Comparison of ENCODE assay signal across 8 cellular contexts in genomic region chr7:149854611-149855367, GRCh38. TPM values are rescaled to one million over a fixed set of nuclear protein-coding genes. Genes with fewer than 3 reads are reported as not detected.
DNase-seq lines count a peak whose midpoint lies in the region; ATAC-seq lines count a peak whose summit lies in the region.

No MANE protein-coding gene starts in this region.

- intact Hi-C loops in activated naive CD4-positive, alpha-beta T cell treated with anti-CD3 and anti-CD28 coated beads for 36 hours (cut with micrococcal nuclease): loop anchor here (1.0 to 2.0 kb wide), 3 partner anchors 10 to 48 kb away; partner anchors contain the start of gene ZNF862

- H3K27ac Mint-ChIP-seq in activated naive CD4-positive, alpha-beta T cell treated with anti-CD3 and anti-CD28 coated beads for 36 hours: no peak overlapping the region

- no peaks in the 10 kb centered on the region for H3K27me3 Mint-ChIP-seq in activated naive CD4-positive, alpha-beta T cell treated with anti-CD3 and anti-CD28 coated beads for 36 hours (ENCODE audit: low read depth)

- peak; percentile 70 for DNase-seq in activated naive CD4-positive, alpha-beta T cell treated with anti-CD3 and anti-CD28 coated beads for 36 hours
- DNase-seq in activated naive CD4-positive, alpha-beta T cell treated with Interleukin-2 at 50 U/mL for 16 hours: no peak
- DNase-seq in NCI-H446 (lab: John Stamatoyannopoulos, UW) (peak; percentile 7 to 66), T47D (ENCODE audit: low read depth in 1 of 2, low spot score in 1 of 2) (peak; percentile 49 to 53), lung microvascular endothelial cell (ENCODE audit: low read depth in 2 of 2) (peak; percentile 34 to 46)

- CTCF ChIA-PET in activated naive CD4-positive, alpha-beta T cell treated with anti-CD3 and anti-CD28 coated beads for 36 hours (lab: Charles Lee): interaction anchor here (0.6 to 2.9 kb wide), 7 partner anchors 10 to 30 kb away, joined by 3 to 12 read pairs (median 3); partner anchors contain the start of gene ZNF862

- H3K36me3 Mint-ChIP-seq in activated naive CD4-positive, alpha-beta T cell treated with anti-CD3 and anti-CD28 coated beads for 36 hours (ENCODE audit: low read depth): peaks cover 8% of the 10 kb centered on the region

- no peaks in the 10 kb centered on the region for H3K9me3 Mint-ChIP-seq in activated naive CD4-positive, alpha-beta T cell treated with anti-CD3 and anti-CD28 coated beads for 36 hours

- H3K4me3 Mint-ChIP-seq in activated naive CD4-positive, alpha-beta T cell treated with anti-CD3 and anti-CD28 coated beads for 36 hours: no peak overlapping the region

- ATAC-seq in GM21423 (IDR thresholded peaks at IDR 0.05; ENCODE audit: unreplicated experiment) (no peak), GM18498 (IDR thresholded peaks at IDR 0.05; ENCODE audit: unreplicated experiment) (no peak), HG03565 (IDR thresholded peaks at IDR 0.05; ENCODE audit: unreplicated experiment) (no peak)

- in situ Hi-C loops in T47D (cut with HindIII; ENCODE audit: low pct_unique_long_range_greater_than_20kb, low sequenced_read_pairs): no loop called here

- peaks cover 57% of the 10 kb centered on the region for H3K4me1 Mint-ChIP-seq in activated naive CD4-positive, alpha-beta T cell treated with anti-CD3 and anti-CD28 coated beads for 36 hours (ENCODE audit: low read depth)

RNA-seq across cellular contexts. Expression of gene ZNF862, which starts 16.6 kb away (rescaled TPM):
- total RNA-seq in activated naive CD4-positive, alpha-beta T cell treated with anti-CD3 and anti-CD28 coated beads for 36 hours: 10 to 100 TPM; 17.6 to 19.4 TPM
- total RNA-seq in lung microvascular endothelial cell: 5.4 and 6.1 TPM in 2 replicates

RNA-seq across cellular contexts. Expression of gene ATP6V0E2, which starts 19.0 kb away (rescaled TPM):
- total RNA-seq in activated naive CD4-positive, alpha-beta T cell treated with anti-CD3 and anti-CD28 coated beads for 36 hours: 10 to 100 TPM; 31.8 to 32.4 TPM
- 3.0 and 13.3 TPM in 2 replicates for total RNA-seq in lung microvascular endothelial cell
